7 cellular contexts compared by ENCODE assay signal in genomic region chr3:72938471-72939265, GRCh38. TPM values are rescaled to one million over a fixed set of nuclear protein-coding genes. Genes with fewer than 3 reads are reported as not detected.
DNase-seq lines count a peak whose midpoint lies in the region; ATAC-seq, FAIRE-seq and TF ChIP-seq lines count a peak whose summit lies in the region.

No MANE protein-coding gene starts in this region.

- H3K4me1 ChIP-seq in DND-41 (ENCODE audit: insufficient read depth, low read length) (no peaks in the 10 kb centered on the region), skeletal muscle satellite cell (ENCODE audit: control insufficient read depth, insufficient read depth, low read length) (peaks cover 5% of the 10 kb centered on the region)

- H3K27ac Mint-ChIP-seq in brain = peak overlapping the region; percentile 16 to 92 (median 86)

- FAIRE-seq in GM19239 (lab: Jason Lieb, UNC) = no peak

- TF ChIP-seq CTCF in DND-41 (IDR thresholded peaks at IDR 0.05; ENCODE audit: borderline replicate concordance, extremely low read depth, low read length, poor library complexity, severe bottlenecking) (peak; percentile 62), brain (conservative IDR thresholded peaks at IDR 0.05) (peak; percentile 81 to 90)

- no peak overlapping the region for H3K9ac ChIP-seq in DND-41 (ENCODE audit: low read depth, low read length)
- no peak overlapping the region for H3K9ac ChIP-seq in skeletal muscle satellite cell (ENCODE audit: low read depth, low read length)

- no peaks in the 10 kb centered on the region for H3K36me3 Mint-ChIP-seq in brain

- ATAC-seq in DND-41 (ENCODE audit: insufficient read depth, low read depth) (peak; percentile 89), HG03439 (IDR thresholded peaks at IDR 0.05; ENCODE audit: unreplicated experiment) (peak; percentile 80)

- H3K4me2 ChIP-seq in DND-41 (ENCODE audit: insufficient read depth, low read length) = no peak overlapping the region
- peak overlapping the region; percentile 63 for H3K4me2 ChIP-seq in skeletal muscle satellite cell (ENCODE audit: low read length)

- H3K9me3 ChIP-seq in DND-41 (ENCODE audit: insufficient read depth, low read length, severe bottlenecking) (no peaks in the 10 kb centered on the region), skeletal muscle satellite cell (replicated peaks; ENCODE audit: low read length) (no peaks in the 10 kb centered on the region)

- peaks cover 11% of the 10 kb centered on the region; the same call in 1 of the 2 replicates for H4K20me1 ChIP-seq in DND-41 (ENCODE audit: insufficient read depth, low read length)

- H3K4me3 ChIP-seq in DND-41 (ENCODE audit: low read depth in 1 of 2, low read length in 2 of 2) = no peak overlapping the region
- H3K4me3 ChIP-seq in skeletal muscle satellite cell (ENCODE audit: low read length) = no peak overlapping the region

- H3K9me3 Mint-ChIP-seq in brain = peaks cover 0 to 2% (median 0%) of the 10 kb centered on the region in 5 experiments

- H3K27me3 Mint-ChIP-seq in brain = peaks cover 9% of the 10 kb centered on the region

- H2AFZ ChIP-seq in DND-41 (ENCODE audit: low read depth, low read length) = peak overlapping the region; percentile 73

- DNase-seq in DND-41 (peak; percentile 18), GM19239 (ENCODE audit: insufficient read length, low spot score) (peak; percentile 30), NOMO-1 (lab: John Stamatoyannopoulos, UW; ENCODE audit: unreplicated experiment in 2 of 2) (peak; percentile 50 to 92), iPS DF 4.7 (ENCODE audit: extremely low read depth, low spot score) (peak; percentile 16)

- H3K4me1 Mint-ChIP-seq in brain = peaks cover 32% of the 10 kb centered on the region

- H3K27me3 ChIP-seq in DND-41 (ENCODE audit: insufficient read depth, low read length, poor library complexity) (no peaks in the 10 kb centered on the region), skeletal muscle satellite cell (ENCODE audit: control insufficient read depth, insufficient read depth, low read length) (no peaks in the 10 kb centered on the region)

- H3K79me2 ChIP-seq in DND-41 (ENCODE audit: insufficient read depth, low read length) = peaks cover 50% of the 10 kb centered on the region

- H3K27ac ChIP-seq in DND-41 (ENCODE audit: low read length) = peak overlapping the region; percentile 44; the same call in 1 of the 2 replicates

- peak overlapping the region; percentile 21 to 64 (median 53) for H3K4me3 Mint-ChIP-seq in brain

- peaks cover 30% of the 10 kb centered on the region for H3K36me3 ChIP-seq in DND-41 (ENCODE audit: insufficient read depth, low read length)
- no peaks in the 10 kb centered on the region for H3K36me3 ChIP-seq in skeletal muscle satellite cell (ENCODE audit: insufficient read depth, low read length)

RNA-seq across cellular contexts. Expression of gene GXYLT2, which starts 50.8 kb away (rescaled TPM):
- 0.88 TPM for polyA plus RNA-seq in brain (ENCODE audit: insufficient read depth, low read depth, low replicate concordance)
- 17.2 and 32.8 TPM in 2 replicates for total RNA-seq in skeletal muscle satellite cell (2012; rRNA removed)

RNA-seq across cellular contexts. Expression of gene PPP4R2, which starts 57.9 kb away (rescaled TPM):
- 5.6 TPM for polyA plus RNA-seq in brain (ENCODE audit: insufficient read depth, low read depth, low replicate concordance)
- 39.5 and 41.8 TPM in 2 replicates for total RNA-seq in skeletal muscle satellite cell (2012; rRNA removed)

Comparison
In these comparisons a context has a peak if more than half of its experiments do, and no peak if none do; other contexts are left out.
1. DNase-seq: peak in every context shown above with its lines; median percentile 71 in NOMO-1; 30 in GM19239; 18 in DND-41; 16 in iPS DF 4.7.